8 cellular contexts compared by ENCODE assay signal in genomic region chr16:81632392-81633146, GRCh38.
DNase-seq lines count a peak whose midpoint lies in the region; ATAC-seq and TF ChIP-seq lines count a peak whose summit lies in the region.

No MANE protein-coding gene starts in this region.

- H3K36me3 ChIP-seq in MM.1S (replicated peaks; ENCODE audit: insufficient read depth, low read length): no peaks in the 10 kb centered on the region

- H3F3A ChIP-seq in MM.1S (ENCODE audit: insufficient read depth, low read length): peaks cover 12% of the 10 kb centered on the region; the same call in 1 of the 2 replicates

- ATAC-seq in GM21786 (IDR thresholded peaks at IDR 0.05; ENCODE audit: unreplicated experiment) (no peak), HG02981 (IDR thresholded peaks at IDR 0.05; ENCODE audit: unreplicated experiment) (no peak)

- no peak overlapping the region for H3K27ac ChIP-seq in MM.1S (ENCODE audit: low read length)

- peaks cover 23% of the 10 kb centered on the region for H3K4me1 ChIP-seq in MM.1S (ENCODE audit: low read length)

- no peak overlapping the region for H3K4me2 ChIP-seq in MM.1S (ENCODE audit: low read depth, low read length)

- POLR2A ChIA-PET in activated CD4-positive, alpha-beta memory T cell treated with anti-CD3 and anti-CD28 coated beads, Interleukin-2, amount 10 ng/mL, durations not matched to agents 7 days and 5 days (lab: Charles Lee): interaction anchor here (1.3 to 2.7 kb wide), 2 partner anchors 26 to 86 kb away, joined by 3 to 10 read pairs; no protein-coding TSS in a partner anchor

- no peak overlapping the region for H3K9ac ChIP-seq in MM.1S (ENCODE audit: low read length)

- no peak overlapping the region for H3K4me3 ChIP-seq in MM.1S (ENCODE audit: low read length)

- H3K9me3 ChIP-seq in MM.1S (replicated peaks; ENCODE audit: insufficient read depth, low read length): no peaks in the 10 kb centered on the region

- no peaks in the 10 kb centered on the region for H3K27me3 Mint-ChIP-seq in activated CD4-positive, alpha-beta memory T cell treated with anti-CD3 and anti-CD28 coated beads, Interleukin-2, amount 10 ng/mL, durations not matched to agents 7 days and 5 days
- H3K27me3 Mint-ChIP-seq in endothelial cell (ENCODE audit: unreplicated experiment): peaks cover 7% of the 10 kb centered on the region

- no peak for TF ChIP-seq CTCF in endothelial cell (IDR thresholded peaks at IDR 0.05; ENCODE audit: unreplicated experiment)
- TF ChIP-seq CTCF in MM.1S (IDR thresholded peaks at IDR 0.05; ENCODE audit: low read length): no peak

- no peaks in the 10 kb centered on the region for H4K20me1 ChIP-seq in MM.1S (ENCODE audit: insufficient read depth, low read length)

- peak; percentile 75 for DNase-seq in LoVo (ENCODE audit: low spot score)
- peak; percentile 81 for DNase-seq in activated CD4-positive, alpha-beta memory T cell treated with anti-CD3 and anti-CD28 coated beads, Interleukin-2, amount 10 ng/mL, durations not matched to agents 7 days and 5 days
- DNase-seq in endothelial cell (ENCODE audit: low spot score): no peak
- peak; percentile 73 to 74 for DNase-seq in stimulated activated CD4-positive, alpha-beta T cell treated with anti-CD3 and anti-CD28 coated beads, Interleukin-15, amount 100 ng/mL, for 48 hours (ENCODE audit: low read depth in 2 of 2)
- no peak for DNase-seq in NCI-H526 (lab: John Stamatoyannopoulos, UW)
- DNase-seq in MM.1S: no peak

- no peaks in the 10 kb centered on the region for H3K9me3 Mint-ChIP-seq in activated CD4-positive, alpha-beta memory T cell treated with anti-CD3 and anti-CD28 coated beads, Interleukin-2, amount 10 ng/mL, durations not matched to agents 7 days and 5 days
- H3K9me3 Mint-ChIP-seq in endothelial cell (ENCODE audit: unreplicated experiment): no peaks in the 10 kb centered on the region

- H3K27me3 ChIP-seq in MM.1S (replicated peaks; ENCODE audit: insufficient read depth, low read length): no peaks in the 10 kb centered on the region

- H3K4me3 Mint-ChIP-seq in activated CD4-positive, alpha-beta memory T cell treated with anti-CD3 and anti-CD28 coated beads, Interleukin-2, amount 10 ng/mL, durations not matched to agents 7 days and 5 days: peak overlapping the region; percentile 58
- peak overlapping the region; percentile 38 for H3K4me3 Mint-ChIP-seq in endothelial cell (ENCODE audit: unreplicated experiment)

- no peak overlapping the region for H2AFZ ChIP-seq in MM.1S (ENCODE audit: low read length)

- no peaks in the 10 kb centered on the region for H3K36me3 Mint-ChIP-seq in activated CD4-positive, alpha-beta memory T cell treated with anti-CD3 and anti-CD28 coated beads, Interleukin-2, amount 10 ng/mL, durations not matched to agents 7 days and 5 days (ENCODE audit: low read depth)
- H3K36me3 Mint-ChIP-seq in endothelial cell (ENCODE audit: low read depth, unreplicated experiment): peaks cover 10% of the 10 kb centered on the region

- 0 out of 2 replicates have a peak, but pooled peaks cover 4% of the 10 kb centered on the region for H3K79me2 ChIP-seq in MM.1S (ENCODE audit: low read length)

- H3K9me2 ChIP-seq in MM.1S (replicated peaks; ENCODE audit: insufficient read depth, low read length): no peaks in the 10 kb centered on the region

- CTCF ChIA-PET in activated CD4-positive, alpha-beta memory T cell treated with anti-CD3 and anti-CD28 coated beads, Interleukin-2, amount 10 ng/mL, durations not matched to agents 7 days and 5 days (lab: Charles Lee): interaction anchor here (1.1 to 1.3 kb wide), 2 partner anchors 8 to 16 kb away, joined by 4 read pairs; no protein-coding TSS in a partner anchor

- peaks cover 51% of the 10 kb centered on the region for H3K4me1 Mint-ChIP-seq in activated CD4-positive, alpha-beta memory T cell treated with anti-CD3 and anti-CD28 coated beads, Interleukin-2, amount 10 ng/mL, durations not matched to agents 7 days and 5 days
- H3K4me1 Mint-ChIP-seq in endothelial cell (ENCODE audit: unreplicated experiment): peaks cover 66% of the 10 kb centered on the region

- H3K27ac Mint-ChIP-seq in activated CD4-positive, alpha-beta memory T cell treated with anti-CD3 and anti-CD28 coated beads, Interleukin-2, amount 10 ng/mL, durations not matched to agents 7 days and 5 days: peak overlapping the region; percentile 95
- peak overlapping the region; percentile 84 for H3K27ac Mint-ChIP-seq in endothelial cell (ENCODE audit: unreplicated experiment)

Comparison
In these comparisons a context has a peak if more than half of its experiments do, and no peak if none do; other contexts are left out.
1. DNase-seq: peak in LoVo (single experiment), activated CD4-positive, alpha-beta memory T cell treated with anti-CD3 and anti-CD28 coated beads, Interleukin-2, amount 10 ng/mL, durations not matched to agents 7 days and 5 days (single experiment) and stimulated activated CD4-positive, alpha-beta T cell treated with anti-CD3 and anti-CD28 coated beads, Interleukin-15, amount 100 ng/mL, for 48 hours (2 of 2); none in endothelial cell (single experiment), NCI-H526 (0 of 2) and MM.1S (single experiment).